21 cellular contexts compared by ENCODE assay signal in the genomic region with DNA sequence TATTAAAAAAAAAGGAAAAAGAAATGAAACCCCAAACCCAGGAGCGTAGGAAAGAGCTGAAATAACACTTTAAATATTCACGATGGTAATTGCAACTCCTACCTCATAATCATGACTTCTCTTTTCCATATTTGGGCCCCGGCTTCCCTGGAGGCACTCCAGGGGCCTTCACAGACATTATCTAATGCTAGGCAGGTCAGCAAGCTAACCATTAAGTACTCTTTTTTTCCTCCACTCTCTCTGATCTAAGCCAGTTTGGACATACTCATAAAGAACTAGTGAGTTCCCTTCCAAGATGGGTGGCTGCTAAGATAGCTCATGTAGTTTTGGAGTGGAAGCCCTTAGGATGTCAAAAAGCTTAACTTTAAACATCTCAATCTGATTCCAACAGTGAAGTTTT.
A peak's percentile ranks its signal among the peaks of the same experiment; 100 is the strongest.
DNase-seq lines count a peak whose midpoint lies in the region; ATAC-seq and TF ChIP-seq lines count a peak whose summit lies in the region.
"Had no signal": no experiment of that assay in that cellular context is flagged by ENCODE, and none has a peak within 500 bp of the region (broad histone marks: within the 10 kb centered on the region; RNA-seq: fewer than 3 reads in every experiment).

No MANE protein-coding gene starts in this region.

- WGBS in testis, 2 donors, result 50 to 52% methylated on average over 2 to 3 of the region's 3 CpGs

- peaks cover 48% of the 10 kb centered on the region for H3K4me1 Mint-ChIP-seq in T-helper 1 cell treated with Interleukin-12 subunit alpha and Interleukin-12 subunit beta and Interleukin-4 antibody, amounts not matched to agents 30 μg/mL and 1 μg/mL, for 36 hours (ENCODE audit: low read depth)
- H3K4me1 Mint-ChIP-seq in CD4-positive, CD25-positive, alpha-beta regulatory T cell, result peaks cover 12 to 69% (median 30%) of the 10 kb centered on the region in 4 donors
- H3K4me1 Mint-ChIP-seq in brain, result peaks cover 26% of the 10 kb centered on the region

- H3K4me3 Mint-ChIP-seq in T-helper 1 cell treated with Interleukin-12 subunit alpha and Interleukin-12 subunit beta and Interleukin-4 antibody, amounts not matched to agents 30 μg/mL and 1 μg/mL, for 36 hours, result peak overlapping the region; percentile 17
- peak overlapping the region in 3 of 4 donors; percentile 34 to 83 (median 41) for H3K4me3 Mint-ChIP-seq in CD4-positive, CD25-positive, alpha-beta regulatory T cell
- H3K4me3 Mint-ChIP-seq in brain, result peak overlapping the region in 3 of 5 experiments; percentile 50 to 81 (median 73)

- peak overlapping the region; percentile 68 for H3K27ac ChIP-seq in CD4-positive, CD25-positive, alpha-beta regulatory T cell (ENCODE audit: insufficient read depth, low read length, poor library complexity, severe bottlenecking)
- H3K27ac ChIP-seq in SK-N-MC (peak overlapping the region; percentile 64), testis (no peak overlapping the region)
- H3K27ac ChIP-seq: 22Rv1, parathyroid adenoma had no signal

- H3K9ac ChIP-seq in SK-N-MC (ENCODE audit: insufficient read length), result no peak overlapping the region
- H3K9ac ChIP-seq: parathyroid adenoma had no signal

- peak overlapping the region; percentile 57 for H3K27ac Mint-ChIP-seq in T-helper 1 cell treated with Interleukin-12 subunit alpha and Interleukin-12 subunit beta and Interleukin-4 antibody, amounts not matched to agents 30 μg/mL and 1 μg/mL, for 36 hours
- H3K27ac Mint-ChIP-seq in CD4-positive, CD25-positive, alpha-beta regulatory T cell, result peak overlapping the region; percentile 88 to 97 (median 95)
- H3K27ac Mint-ChIP-seq in brain, result peak overlapping the region in 4 of 5 experiments; percentile 29 to 97 (median 84)

- intact Hi-C loops in testis (cut with DNase I; ENCODE audit: low total_unique reads), result no loop called here

- no peaks in the 10 kb centered on the region for H3K36me3 ChIP-seq in CD4-positive, CD25-positive, alpha-beta regulatory T cell (ENCODE audit: control insufficient read depth, insufficient read depth, low read length)
- H3K36me3 ChIP-seq in SK-N-MC (ENCODE audit: insufficient read depth, low read length) (no peaks in the 10 kb centered on the region), testis (ENCODE audit: low read depth, missing control alignments) (no peaks in the 10 kb centered on the region)

- no peaks in the 10 kb centered on the region for H3K27me3 ChIP-seq in CD4-positive, CD25-positive, alpha-beta regulatory T cell (ENCODE audit: control insufficient read depth, insufficient read depth, low read length)
- H3K27me3 ChIP-seq in testis, result no peaks in the 10 kb centered on the region

- peaks cover 5% of the 10 kb centered on the region for H3K36me3 Mint-ChIP-seq in T-helper 1 cell treated with Interleukin-12 subunit alpha and Interleukin-12 subunit beta and Interleukin-4 antibody, amounts not matched to agents 30 μg/mL and 1 μg/mL, for 36 hours (ENCODE audit: low read depth)
- no peaks in the 10 kb centered on the region for H3K36me3 Mint-ChIP-seq in CD4-positive, CD25-positive, alpha-beta regulatory T cell
- no peaks in the 10 kb centered on the region for H3K36me3 Mint-ChIP-seq in brain

- TF ChIP-seq POLR2A in testis (IDR thresholded peaks at IDR 0.05), result no peak

- no peak for ATAC-seq in CD4-positive, CD25-positive, alpha-beta regulatory T cell (ENCODE audit: low read depth in 2 of 2)
- no peak for ATAC-seq in GM21360 (IDR thresholded peaks at IDR 0.05; ENCODE audit: unreplicated experiment)
- ATAC-seq: GM12878, PC-3 had no signal

- H3K9me3 ChIP-seq in CD4-positive, CD25-positive, alpha-beta regulatory T cell (ENCODE audit: control insufficient read depth in 2 of 2, low read length in 2 of 2), result peaks cover 0 to 10% of the 10 kb centered on the region in 2 experiments
- H3K9me3 ChIP-seq in SK-N-MC (ENCODE audit: low read depth, low read length), result no peaks in the 10 kb centered on the region
- H3K9me3 ChIP-seq in testis, result no peaks in the 10 kb centered on the region

- H3K27me3 Mint-ChIP-seq in T-helper 1 cell treated with Interleukin-12 subunit alpha and Interleukin-12 subunit beta and Interleukin-4 antibody, amounts not matched to agents 30 μg/mL and 1 μg/mL, for 36 hours (ENCODE audit: low read depth), result no peaks in the 10 kb centered on the region
- no peaks in the 10 kb centered on the region for H3K27me3 Mint-ChIP-seq in CD4-positive, CD25-positive, alpha-beta regulatory T cell
- peaks cover 2% of the 10 kb centered on the region for H3K27me3 Mint-ChIP-seq in brain

- no peak for TF ChIP-seq CTCF in brain (conservative IDR thresholded peaks at IDR 0.05)
- TF ChIP-seq CTCF in testis (IDR thresholded peaks at IDR 0.05), result no peak

- peaks cover 10% of the 10 kb centered on the region for H3K9me3 Mint-ChIP-seq in T-helper 1 cell treated with Interleukin-12 subunit alpha and Interleukin-12 subunit beta and Interleukin-4 antibody, amounts not matched to agents 30 μg/mL and 1 μg/mL, for 36 hours
- H3K9me3 Mint-ChIP-seq in CD4-positive, CD25-positive, alpha-beta regulatory T cell, result peaks cover 0 to 13% (median 0%) of the 10 kb centered on the region in 7 donors
- peaks cover 0 to 15% (median 4%) of the 10 kb centered on the region in 5 experiments for H3K9me3 Mint-ChIP-seq in brain

- no peak overlapping the region for H3K4me3 ChIP-seq in CD4-positive, CD25-positive, alpha-beta regulatory T cell (ENCODE audit: low read depth, low read length)
- peak overlapping the region; percentile 22; the same call in 1 of the 2 replicates for H3K4me3 ChIP-seq in SK-N-MC
- no peak overlapping the region for H3K4me3 ChIP-seq in testis
- H3K4me3 ChIP-seq: GM12878 had no signal

- H3K4me1 ChIP-seq in CD4-positive, CD25-positive, alpha-beta regulatory T cell (ENCODE audit: control insufficient read depth, insufficient read depth, low read length, poor library complexity, severe bottlenecking), result peaks cover 34% of the 10 kb centered on the region
- H3K4me1 ChIP-seq in testis, result no peaks in the 10 kb centered on the region
- H3K4me1 ChIP-seq: parathyroid adenoma had no signal

- DNase-seq in T-helper 1 cell (no peak), SK-N-MC (ENCODE audit: low read depth, low spot score) (no peak), C1 segment of cervical spinal cord (lab: John Stamatoyannopoulos, UW) (no peak), testis (no peak)
- DNase-seq in CD4-positive, CD25-positive, alpha-beta regulatory T cell, result no peak
- DNase-seq: activated CD4-positive, alpha-beta T cell treated with anti-CD3 and anti-CD28 coated beads for 1 hour; amygdala; erythroblast; foreskin melanocyte; HCEC 1CT; hypothalamus; kidney; PC-3; SHP77 treated with DMSO at 0.1 percent for 48 hours; stimulated activated CD4-positive, alpha-beta T cell treated with anti-CD3 and anti-CD28 coated beads, Interleukin-1b, Interleukin-23, amount 100 ng/mL, for 48 hours had no signal

Comparison
In these comparisons a context has a peak if more than half of its experiments do, and no peak if none do; other contexts are left out.
1. H3K4me3 Mint-ChIP-seq: peak in every context shown above with its lines; median percentile 73 in brain; 41 in CD4-positive, CD25-positive, alpha-beta regulatory T cell; 17 in T-helper 1 cell treated with Interleukin-12 subunit alpha and Interleukin-12 subunit beta and Interleukin-4 antibody, amounts not matched to agents 30 μg/mL and 1 μg/mL, for 36 hours.
2. H3K27ac ChIP-seq: peak in CD4-positive, CD25-positive, alpha-beta regulatory T cell (single experiment) and SK-N-MC (single experiment); none in testis (0 of 2).
3. Peak in every context shown above with its lines, with median percentiles within 50 percentile points of each other: H3K27ac Mint-ChIP-seq.